35 cellular contexts compared by ENCODE assay signal in genomic region chr3:117519776-117520175, GRCh38.
"Had no signal": no experiment of that assay in that cellular context is flagged by ENCODE, and none has a peak within 500 bp of the region (broad histone marks: within the 10 kb centered on the region; RNA-seq: fewer than 3 reads in every experiment).

No MANE protein-coding gene starts in this region.

- H3K27me3 Mint-ChIP-seq: activated B cell treated with CpG ODN at 0.5 μM for 24 hours; activated CD4-positive, alpha-beta memory T cell treated with anti-CD3 and anti-CD28 coated beads for 36 hours; activated CD4-positive, alpha-beta T cell treated with anti-CD3 and anti-CD28 coated beads, Interleukin-2, amount 10 ng/mL, durations not matched to agents 24 days and 14 days; activated CD8-positive, alpha-beta T cell treated with anti-CD3 and anti-CD28 coated beads for 36 hours; activated naive CD8-positive, alpha-beta T cell treated with anti-CD3 and anti-CD28 coated beads for 36 hours; activated T-helper 17 cell treated with anti-CD3 and anti-CD28 coated beads, Interleukin-2, amount 50 U/mL, for 72 hours had no signal

- H3K4me3 ChIP-seq: adrenal gland, body of pancreas, breast epithelium had no signal

- H3K36me3 Mint-ChIP-seq: activated CD4-positive, alpha-beta memory T cell treated with anti-CD3 and anti-CD28 coated beads for 36 hours; activated naive CD4-positive, alpha-beta T cell treated with anti-CD3 and anti-CD28 coated beads, Interleukin-2, amount 50 U/mL, for 72 hours; activated naive CD8-positive, alpha-beta T cell treated with anti-CD3 and anti-CD28 coated beads for 36 hours had no signal

- H3K9me3 ChIP-seq: adrenal gland, body of pancreas, breast epithelium had no signal

- H3K27ac Mint-ChIP-seq: activated B cell treated with CpG ODN at 0.5 μM for 24 hours; activated CD4-positive, alpha-beta memory T cell treated with anti-CD3 and anti-CD28 coated beads for 36 hours; activated CD4-positive, alpha-beta T cell treated with anti-CD3 and anti-CD28 coated beads, Interleukin-2, amount 10 ng/mL, durations not matched to agents 24 days and 14 days; activated CD8-positive, alpha-beta T cell treated with anti-CD3 and anti-CD28 coated beads for 36 hours; activated naive CD4-positive, alpha-beta T cell treated with anti-CD3 and anti-CD28 coated beads for 36 hours; activated naive CD4-positive, alpha-beta T cell treated with anti-CD3 and anti-CD28 coated beads, Interleukin-2, amount 50 U/mL, for 72 hours; activated naive CD8-positive, alpha-beta T cell treated with anti-CD3 and anti-CD28 coated beads for 36 hours; activated T-cell treated with anti-CD3 and anti-CD28 coated beads, Interleukin-2, amount 50 U/mL, for 72 hours; activated T-helper 1 cell treated with anti-CD3 and anti-CD28 coated beads, Interleukin-12 subunit alpha, Interleukin-12 subunit beta, Interleukin-2, Interleukin-4 antibody, amounts not matched to agents 30 ng/mL and 10 ng/mL and 1 ng/mL, durations not matched to agents 14 hours and 24 hours and 36 hours; activated T-helper 17 cell treated with anti-CD3 and anti-CD28 coated beads, Interleukin-2, amount 50 U/mL, for 72 hours; T-helper 1 cell treated with Interleukin-12 subunit alpha and Interleukin-12 subunit beta and Interleukin-4 antibody, amounts not matched to agents 30 μg/mL and 1 μg/mL, for 36 hours; T-helper 2 cell treated with Interferon-gamma antibody and Interleukin-4, amounts not matched to agents 5 μg/mL and 100 μg/mL, for 36 hours had no signal

- H3K4me3 Mint-ChIP-seq: activated B cell treated with CpG ODN at 0.5 μM for 24 hours; activated CD4-positive, alpha-beta memory T cell treated with anti-CD3 and anti-CD28 coated beads for 36 hours; activated CD4-positive, alpha-beta T cell treated with anti-CD3 and anti-CD28 coated beads, Interleukin-2, amount 10 ng/mL, durations not matched to agents 24 days and 14 days; activated CD8-positive, alpha-beta T cell treated with anti-CD3 and anti-CD28 coated beads for 36 hours; activated naive CD4-positive, alpha-beta T cell treated with anti-CD3 and anti-CD28 coated beads for 36 hours; activated naive CD8-positive, alpha-beta T cell treated with anti-CD3 and anti-CD28 coated beads for 36 hours; activated T-cell treated with anti-CD3 and anti-CD28 coated beads, Interleukin-2, amount 50 U/mL, for 4 hours; activated T-cell treated with anti-CD3 and anti-CD28 coated beads, Interleukin-2, amount 50 U/mL, for 72 hours; activated T-helper 1 cell treated with anti-CD3 and anti-CD28 coated beads, Interleukin-12 subunit alpha, Interleukin-12 subunit beta, Interleukin-2, Interleukin-4 antibody, amounts not matched to agents 30 ng/mL and 10 ng/mL and 1 ng/mL, durations not matched to agents 14 hours and 24 hours and 36 hours; activated T-helper 17 cell treated with anti-CD3 and anti-CD28 coated beads, Interleukin-2, amount 50 U/mL, for 72 hours; T-helper 1 cell treated with Interleukin-12 subunit alpha and Interleukin-12 subunit beta and Interleukin-4 antibody, amounts not matched to agents 30 μg/mL and 1 μg/mL, for 36 hours; T-helper 2 cell treated with Interferon-gamma antibody and Interleukin-4, amounts not matched to agents 5 μg/mL and 100 μg/mL, for 36 hours had no signal

- H3K4me1 Mint-ChIP-seq: activated B cell treated with CpG ODN at 0.5 μM for 24 hours; activated CD4-positive, alpha-beta T cell treated with anti-CD3 and anti-CD28 coated beads, Interleukin-2, amount 10 ng/mL, durations not matched to agents 24 days and 14 days; activated naive CD8-positive, alpha-beta T cell treated with anti-CD3 and anti-CD28 coated beads for 36 hours; activated T-helper 17 cell treated with anti-CD3 and anti-CD28 coated beads, Interleukin-2, amount 50 U/mL, for 72 hours had no signal

- H3K27me3 ChIP-seq: adrenal gland, body of pancreas, brain microvascular endothelial cell, breast epithelium had no signal

- H3K36me3 ChIP-seq: adrenal gland, brain microvascular endothelial cell, breast epithelium had no signal

- H3K27ac ChIP-seq: adrenal gland, body of pancreas, brain microvascular endothelial cell, breast epithelium, VCaP had no signal

- H3K4me1 ChIP-seq: adrenal gland, body of pancreas, breast epithelium had no signal

- DNase-seq: activated B cell treated with CpG ODN at 0.5 μM for 24 hours; activated CD4-positive, alpha-beta memory T cell treated with anti-CD3 and anti-CD28 coated beads for 36 hours; activated CD4-positive, alpha-beta T cell treated with anti-CD3 and anti-CD28 coated beads for 4 hours; activated CD4-positive, alpha-beta T cell treated with anti-CD3 and anti-CD28 coated beads, Interleukin-2, amount 10 ng/mL, durations not matched to agents 24 days and 14 days; activated CD4-positive, alpha-beta T cell treated with anti-CD3 and anti-CD28 coated beads, Interleukin-2, amount 50 U/mL, for 1 hour; activated CD4-positive, alpha-beta T cell treated with anti-CD3 and anti-CD28 coated beads, Interleukin-2, amount 50 U/mL, for 4 hours; activated CD4-positive, CD25-positive, alpha-beta regulatory T cell treated with anti-CD3 and anti-CD28 coated beads, Interleukin-2, amount 50 U/mL, for 72 hours; activated CD8-positive, alpha-beta memory T cell treated with anti-CD3 and anti-CD28 coated beads, Interleukin-2, amount 50 U/mL, for 4 hours; activated CD8-positive, alpha-beta T cell treated with anti-CD3 and anti-CD28 coated beads for 36 hours; activated effector memory CD4-positive, alpha-beta T cell treated with anti-CD3 and anti-CD28 coated beads, Interleukin-2, amount 50 U/mL, for 16 hours; activated gamma-delta T cell treated with Interleukin-2 at 50 U/mL for 16 hours; activated naive CD4-positive, alpha-beta T cell; activated naive CD4-positive, alpha-beta T cell treated with anti-CD3 and anti-CD28 coated beads for 36 hours; activated naive CD4-positive, alpha-beta T cell treated with anti-CD3 and anti-CD28 coated beads, Interleukin-2, amount 50 U/mL, for 16 hours; activated naive CD8-positive, alpha-beta T cell treated with anti-CD3 and anti-CD28 coated beads for 36 hours; activated T-cell treated with anti-CD3 and anti-CD28 coated beads for 4 hours; activated T-cell treated with anti-CD3 and anti-CD28 coated beads, Interleukin-2, amount 50 U/mL, for 1 hour; activated T-cell treated with anti-CD3 and anti-CD28 coated beads, Interleukin-2, amount 50 U/mL, for 4 hours; activated T-cell treated with anti-CD3 and anti-CD28 coated beads, Interleukin-2, amount 50 U/mL, for 72 hours; adrenal gland; amniotic stem cell; aorta; body of pancreas; brain microvascular endothelial cell; central memory CD4-positive, alpha-beta T cell; T-helper 1 cell; T-helper 2 cell; T-helper 9 cell had no signal

- H3K9me3 Mint-ChIP-seq: activated B cell treated with CpG ODN at 0.5 μM for 24 hours; activated CD4-positive, alpha-beta memory T cell treated with anti-CD3 and anti-CD28 coated beads for 36 hours; activated CD4-positive, alpha-beta T cell treated with anti-CD3 and anti-CD28 coated beads, Interleukin-2, amount 10 ng/mL, durations not matched to agents 24 days and 14 days; activated CD8-positive, alpha-beta T cell treated with anti-CD3 and anti-CD28 coated beads for 36 hours; activated naive CD8-positive, alpha-beta T cell treated with anti-CD3 and anti-CD28 coated beads for 36 hours; activated T-helper 1 cell treated with anti-CD3 and anti-CD28 coated beads, Interleukin-12 subunit alpha, Interleukin-12 subunit beta, Interleukin-2, Interleukin-4 antibody, amounts not matched to agents 30 ng/mL and 10 ng/mL and 1 ng/mL, durations not matched to agents 14 hours and 24 hours and 36 hours; activated T-helper 17 cell treated with anti-CD3 and anti-CD28 coated beads, Interleukin-2, amount 50 U/mL, for 72 hours; T-helper 1 cell treated with Interleukin-12 subunit alpha and Interleukin-12 subunit beta and Interleukin-4 antibody, amounts not matched to agents 30 μg/mL and 1 μg/mL, for 36 hours; T-helper 2 cell treated with Interferon-gamma antibody and Interleukin-4, amounts not matched to agents 5 μg/mL and 100 μg/mL, for 36 hours had no signal

- ATAC-seq: activated CD8-positive, alpha-beta T cell treated with anti-CD3 and anti-CD28 coated beads for 36 hours; activated naive CD4-positive, alpha-beta T cell treated with anti-CD3 and anti-CD28 coated beads, Interleukin-2, amount 50 U/mL, for 72 hours; activated T-cell treated with anti-CD3 and anti-CD28 coated beads, Interleukin-2, amount 50 U/mL, for 4 hours; activated T-cell treated with anti-CD3 and anti-CD28 coated beads, Interleukin-2, amount 50 U/mL, for 72 hours; activated T-helper 17 cell treated with anti-CD3 and anti-CD28 coated beads, Interleukin-2, amount 50 U/mL, for 72 hours; body of pancreas had no signal
